3 cellular contexts compared by ENCODE assay signal in the genomic region with DNA sequence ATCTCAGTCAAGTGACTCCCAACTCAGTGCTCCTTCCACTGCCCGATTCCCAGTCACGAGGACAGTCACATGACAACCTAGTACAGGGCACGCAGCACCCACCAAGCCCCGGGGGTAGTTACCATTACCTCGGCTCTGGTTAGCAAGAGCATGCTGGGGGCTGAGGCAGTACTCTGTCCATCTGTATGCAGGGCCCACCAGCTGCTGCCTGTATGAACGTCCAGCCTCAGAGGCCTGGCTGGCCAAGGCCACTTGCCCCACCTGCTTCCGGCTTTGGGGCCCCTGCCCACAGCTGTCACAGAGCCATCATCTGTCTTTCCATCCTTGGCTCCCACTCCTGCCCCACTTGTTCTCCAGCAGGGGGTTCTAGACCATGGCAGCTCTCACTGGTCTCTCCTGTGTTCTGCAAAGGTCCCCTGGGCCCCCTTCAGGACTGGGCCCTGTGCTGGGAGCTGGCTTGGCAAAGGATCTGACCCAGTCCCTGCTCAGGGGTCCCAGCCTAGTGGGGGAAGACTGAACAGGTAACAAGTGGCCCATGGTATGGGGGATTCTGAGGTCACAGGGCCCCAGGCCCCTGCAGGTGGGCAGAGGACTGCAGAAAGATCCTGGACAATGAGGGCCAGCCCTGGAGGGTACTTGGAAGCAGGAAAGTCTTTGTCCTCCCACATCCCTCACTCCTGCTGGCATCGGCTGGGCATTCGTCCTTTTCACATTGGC.
A peak's percentile ranks its signal among the peaks of the same experiment; 100 is the strongest.
TF ChIP-seq lines count a peak whose summit lies in the region.

No MANE protein-coding gene starts in this region.

TF ChIP-seq in SK-N-SH, 30 proteins besides CTCF, POLR2A, EP300 and RAD21 (continued from another document):
- TF ChIP-seq RCOR1 (IDR thresholded peaks at IDR 0.05; ENCODE audit: low read length) (no peak), ELF1 (IDR thresholded peaks at IDR 0.05) (no peak), FOSL2 (IDR thresholded peaks at IDR 0.05; ENCODE audit: borderline replicate concordance, low read depth) (no peak), GATA2 (CRISPR knock-in tag; IDR thresholded peaks at IDR 0.05) (no peak), GABPA (IDR thresholded peaks at IDR 0.05; ENCODE audit: low read depth) (no peak)
- TF ChIP-seq, protein P1, sequence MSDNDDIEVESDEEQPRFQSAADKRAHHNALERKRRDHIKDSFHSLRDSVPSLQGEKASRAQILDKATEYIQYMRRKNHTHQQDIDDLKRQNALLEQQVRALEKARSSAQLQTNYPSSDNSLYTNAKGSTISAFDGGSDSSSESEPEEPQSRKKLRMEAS (IDR thresholded peaks at IDR 0.05; ENCODE audit: low read depth) = no peak

TF ChIP-seq in SK-N-SH treated with all-trans-retinoic acid at 6 μM for 48 hours, 23 proteins besides CTCF, POLR2A, EP300 and RAD21 (continued from another document):
- TF ChIP-seq, protein P2, sequence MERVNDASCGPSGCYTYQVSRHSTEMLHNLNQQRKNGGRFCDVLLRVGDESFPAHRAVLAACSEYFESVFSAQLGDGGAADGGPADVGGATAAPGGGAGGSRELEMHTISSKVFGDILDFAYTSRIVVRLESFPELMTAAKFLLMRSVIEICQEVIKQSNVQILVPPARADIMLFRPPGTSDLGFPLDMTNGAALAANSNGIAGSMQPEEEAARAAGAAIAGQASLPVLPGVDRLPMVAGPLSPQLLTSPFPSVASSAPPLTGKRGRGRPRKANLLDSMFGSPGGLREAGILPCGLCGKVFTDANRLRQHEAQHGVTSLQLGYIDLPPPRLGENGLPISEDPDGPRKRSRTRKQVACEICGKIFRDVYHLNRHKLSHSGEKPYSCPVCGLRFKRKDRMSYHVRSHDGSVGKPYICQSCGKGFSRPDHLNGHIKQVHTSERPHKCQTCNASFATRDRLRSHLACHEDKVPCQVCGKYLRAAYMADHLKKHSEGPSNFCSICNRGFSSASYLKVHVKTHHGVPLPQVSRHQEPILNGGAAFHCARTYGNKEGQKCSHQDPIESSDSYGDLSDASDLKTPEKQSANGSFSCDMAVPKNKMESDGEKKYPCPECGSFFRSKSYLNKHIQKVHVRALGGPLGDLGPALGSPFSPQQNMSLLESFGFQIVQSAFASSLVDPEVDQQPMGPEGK (CRISPR knock-in tag; IDR thresholded peaks at IDR 0.05; ENCODE audit: borderline replicate concordance) = no peak
- TF ChIP-seq, protein P3, sequence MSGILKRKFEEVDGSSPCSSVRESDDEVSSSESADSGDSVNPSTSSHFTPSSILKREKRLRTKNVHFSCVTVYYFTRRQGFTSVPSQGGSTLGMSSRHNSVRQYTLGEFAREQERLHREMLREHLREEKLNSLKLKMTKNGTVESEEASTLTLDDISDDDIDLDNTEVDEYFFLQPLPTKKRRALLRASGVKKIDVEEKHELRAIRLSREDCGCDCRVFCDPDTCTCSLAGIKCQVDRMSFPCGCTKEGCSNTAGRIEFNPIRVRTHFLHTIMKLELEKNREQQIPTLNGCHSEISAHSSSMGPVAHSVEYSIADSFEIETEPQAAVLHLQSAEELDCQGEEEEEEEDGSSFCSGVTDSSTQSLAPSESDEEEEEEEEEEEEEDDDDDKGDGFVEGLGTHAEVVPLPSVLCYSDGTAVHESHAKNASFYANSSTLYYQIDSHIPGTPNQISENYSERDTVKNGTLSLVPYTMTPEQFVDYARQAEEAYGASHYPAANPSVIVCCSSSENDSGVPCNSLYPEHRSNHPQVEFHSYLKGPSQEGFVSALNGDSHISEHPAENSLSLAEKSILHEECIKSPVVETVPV (CRISPR knock-in tag; IDR thresholded peaks at IDR 0.05) = no peak
- TF ChIP-seq ZC3H10 (CRISPR knock-in tag; IDR thresholded peaks at IDR 0.05) (no peak), ZNF565 (CRISPR knock-in tag; conservative IDR thresholded peaks at IDR 0.05; ENCODE audit: low read depth) (no peak), TCF4 (CRISPR knock-in tag; IDR thresholded peaks at IDR 0.05; ENCODE audit: borderline replicate concordance) (no peak), BACH2 (CRISPR knock-in tag; IDR thresholded peaks at IDR 0.05; ENCODE audit: borderline replicate concordance) (no peak)
- TF ChIP-seq, protein P4, sequence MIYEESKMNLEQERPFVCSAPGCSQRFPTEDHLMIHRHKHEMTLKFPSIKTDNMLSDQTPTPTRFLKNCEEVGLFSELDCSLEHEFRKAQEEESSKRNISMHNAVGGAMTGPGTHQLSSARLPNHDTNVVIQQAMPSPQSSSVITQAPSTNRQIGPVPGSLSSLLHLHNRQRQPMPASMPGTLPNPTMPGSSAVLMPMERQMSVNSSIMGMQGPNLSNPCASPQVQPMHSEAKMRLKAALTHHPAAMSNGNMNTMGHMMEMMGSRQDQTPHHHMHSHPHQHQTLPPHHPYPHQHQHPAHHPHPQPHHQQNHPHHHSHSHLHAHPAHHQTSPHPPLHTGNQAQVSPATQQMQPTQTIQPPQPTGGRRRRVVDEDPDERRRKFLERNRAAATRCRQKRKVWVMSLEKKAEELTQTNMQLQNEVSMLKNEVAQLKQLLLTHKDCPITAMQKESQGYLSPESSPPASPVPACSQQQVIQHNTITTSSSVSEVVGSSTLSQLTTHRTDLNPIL (CRISPR knock-in tag; IDR thresholded peaks at IDR 0.05; ENCODE audit: low read depth) = no peak
TF ChIP-seq in SK-N-SH treated with all-trans-retinoic acid at 6 μM for 48 hours: peak in this region for 0.

TF ChIP-seq in HCT116, 20 proteins besides CTCF, POLR2A, EP300 and RAD21:
- TF ChIP-seq SP1 (IDR thresholded peaks at IDR 0.05; ENCODE audit: low read depth) = no peak
- TF ChIP-seq POLR2AphosphoS5 (IDR thresholded peaks at IDR 0.05; ENCODE audit: low read depth, low read length) = peak; percentile 21; the same call in 1 of the 2 replicates
TF ChIP-seq in HCT116: peak in this region for 1.
